Comparison of ENCODE assay signal across 8 cellular contexts in the genomic region with DNA sequence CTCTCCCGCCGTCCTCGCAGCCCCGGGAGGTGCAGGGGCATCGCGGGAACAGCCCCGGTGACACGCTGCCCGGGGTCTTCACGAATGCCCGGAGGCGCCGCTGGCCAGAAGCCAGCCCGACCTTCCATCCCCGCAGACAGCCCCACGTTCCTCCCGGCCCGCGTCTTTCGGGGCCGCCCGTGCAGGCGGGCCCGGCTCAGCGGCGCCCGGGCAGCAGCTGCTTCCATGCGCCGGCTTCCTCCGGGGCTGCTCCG. TPM values are rescaled to one million over a fixed set of nuclear protein-coding genes. Genes with fewer than 3 reads are reported as not detected.
DNase-seq lines count a peak whose midpoint lies in the region; ATAC-seq and TF ChIP-seq lines count a peak whose summit lies in the region.

No MANE protein-coding gene starts in this region.

- peak; percentile 2 for ATAC-seq in GM19452 (IDR thresholded peaks at IDR 0.05; ENCODE audit: unreplicated experiment)
- peak; percentile 1 for ATAC-seq in HG03342 (IDR thresholded peaks at IDR 0.05; ENCODE audit: unreplicated experiment)
- ATAC-seq in GM18870 (IDR thresholded peaks at IDR 0.05; ENCODE audit: unreplicated experiment), result no peak
- no peak for ATAC-seq in GM21515 (IDR thresholded peaks at IDR 0.05; ENCODE audit: unreplicated experiment)

- DNase-seq in brain microvascular endothelial cell (no peak), mesenchymal stem cell (no peak), NCI-H187 (lab: John Stamatoyannopoulos, UW) (no peak), SKM-1 treated with dmso at 0.1 percent for 144 hours (lab: John Stamatoyannopoulos, UW; ENCODE audit: unreplicated experiment) (no peak)

- H3K79me1 ChIP-seq in mesenchymal stem cell (replicated peaks; ENCODE audit: low read length, poor library complexity, severe bottlenecking), result peaks cover 1% of the 10 kb centered on the region

- H2BK5ac ChIP-seq in mesenchymal stem cell (ENCODE audit: low read depth, low read length, poor library complexity, severe bottlenecking), result no peak overlapping the region

- peak overlapping the region in 1 of 2 experiments; percentile 36 for H3K14ac ChIP-seq in mesenchymal stem cell (ENCODE audit: low read length in 2 of 2)

- no peak overlapping the region for H3K23ac ChIP-seq in mesenchymal stem cell (ENCODE audit: low read length in 2 of 2)

- peak overlapping the region; percentile 96 for H3K4me2 ChIP-seq in mesenchymal stem cell (ENCODE audit: low read length, poor library complexity, severe bottlenecking)

- H3K9me3 ChIP-seq in mesenchymal stem cell (ENCODE audit: control insufficient read depth, low read length), result no peaks in the 10 kb centered on the region

- H2AFZ ChIP-seq in mesenchymal stem cell (ENCODE audit: low read depth, low read length), result peak overlapping the region; percentile 84

- H2BK12ac ChIP-seq in mesenchymal stem cell (ENCODE audit: low read length in 2 of 2), result peak overlapping the region in 1 of 2 experiments; percentile 55

- H3K36me3 ChIP-seq in brain microvascular endothelial cell (replicated peaks), result no peaks in the 10 kb centered on the region
- peaks cover 0 to 9% of the 10 kb centered on the region in 2 experiments for H3K36me3 ChIP-seq in mesenchymal stem cell (ENCODE audit: control insufficient read depth in 1 of 2, insufficient read depth in 2 of 2, low read depth in 1 of 2, low read length in 2 of 2)

- H3K4ac ChIP-seq in mesenchymal stem cell (ENCODE audit: low read depth in 1 of 2, low read length in 2 of 2), result peak overlapping the region; percentile 35 to 79

- H3K4me1 ChIP-seq in mesenchymal stem cell (ENCODE audit: control insufficient read depth, insufficient read depth, low read depth, low read length), result peaks cover 30% of the 10 kb centered on the region

- TF ChIP-seq CTCF in brain microvascular endothelial cell (IDR thresholded peaks at IDR 0.05; ENCODE audit: low read depth, low read length, missing control alignments), result no peak

- peak overlapping the region; percentile 56 for H3K27ac ChIP-seq in brain microvascular endothelial cell
- no peak overlapping the region for H3K27ac ChIP-seq in mesenchymal stem cell (ENCODE audit: low read length, poor library complexity, severe bottlenecking)

- H4K8ac ChIP-seq in mesenchymal stem cell (ENCODE audit: low read length), result no peak overlapping the region

- H4K91ac ChIP-seq in mesenchymal stem cell (ENCODE audit: low read length), result peak overlapping the region; percentile 5

- H2AK5ac ChIP-seq in mesenchymal stem cell (ENCODE audit: low read length, severe bottlenecking), result no peak overlapping the region

- peak overlapping the region; percentile 57 for H2BK120ac ChIP-seq in mesenchymal stem cell (ENCODE audit: low read depth, low read length)

- in situ Hi-C loops in brain microvascular endothelial cell (cut with HindIII; ENCODE audit: low pct_ligation_motif_present, low sequenced_read_pairs), result no loop called here

- H3K27me3 ChIP-seq in brain microvascular endothelial cell (replicated peaks), result peaks cover 19% of the 10 kb centered on the region
- peaks cover 14 to 30% of the 10 kb centered on the region in 2 experiments for H3K27me3 ChIP-seq in mesenchymal stem cell (ENCODE audit: control insufficient read depth in 1 of 2, insufficient read depth in 1 of 2, low read length in 2 of 2)

- peak overlapping the region; percentile 1 for H2BK15ac ChIP-seq in mesenchymal stem cell (ENCODE audit: low read depth, poor library complexity, severe bottlenecking)

- H3K4me3 ChIP-seq in brain microvascular endothelial cell (ENCODE audit: low read depth, low read length), result peak overlapping the region; percentile 60
- peak overlapping the region; percentile 60 to 81 for H3K4me3 ChIP-seq in mesenchymal stem cell (ENCODE audit: insufficient read depth in 1 of 2, low read depth in 1 of 2, low read length in 2 of 2)

- H3K9ac ChIP-seq in mesenchymal stem cell (ENCODE audit: low read length), result peak overlapping the region; percentile 92

- WGBS in mesenchymal stem cell, result under 1% methylated on average over 27 of the region's 31 CpGs

- peak overlapping the region; percentile 58 to 91 for H3K18ac ChIP-seq in mesenchymal stem cell (ENCODE audit: low read depth in 1 of 2, low read length in 2 of 2)

RNA-seq across cellular contexts. Expression of a gene that starts 0.8 kb away (rescaled TPM):
- 2.3 TPM for polyA plus RNA-seq in mesenchymal stem cell (2013, experiment 1 of 2)
- 2.5 TPM for polyA plus RNA-seq in mesenchymal stem cell (2013, experiment 2 of 2)

RNA-seq across cellular contexts. Expression of a gene that starts 3.6 kb away (rescaled TPM):
- 40.7 TPM for polyA plus RNA-seq in mesenchymal stem cell (2013, experiment 1 of 2)
- polyA plus RNA-seq in mesenchymal stem cell (2013, experiment 2 of 2), result 42.6 TPM

RNA-seq across cellular contexts. Expression of a gene that starts 15.6 kb away (rescaled TPM):
- polyA plus RNA-seq in mesenchymal stem cell (2013, experiment 1 of 2), result 120 TPM
- 119 TPM for polyA plus RNA-seq in mesenchymal stem cell (2013, experiment 2 of 2)

RNA-seq across cellular contexts. Expression of a gene that starts 36.1 kb away (rescaled TPM):
- polyA plus RNA-seq in mesenchymal stem cell (2013, experiment 1 of 2), result 0.87 TPM
- 1.2 TPM for polyA plus RNA-seq in mesenchymal stem cell (2013, experiment 2 of 2)

Comparison
In these comparisons a context has a peak if more than half of its experiments do, and no peak if none do; other contexts are left out.
1. ATAC-seq: peak in GM19452 (single experiment) and HG03342 (single experiment); none in GM18870 (single experiment) and GM21515 (single experiment).